Comparison of ENCODE assay signal across 8 cellular contexts in the genomic region with DNA sequence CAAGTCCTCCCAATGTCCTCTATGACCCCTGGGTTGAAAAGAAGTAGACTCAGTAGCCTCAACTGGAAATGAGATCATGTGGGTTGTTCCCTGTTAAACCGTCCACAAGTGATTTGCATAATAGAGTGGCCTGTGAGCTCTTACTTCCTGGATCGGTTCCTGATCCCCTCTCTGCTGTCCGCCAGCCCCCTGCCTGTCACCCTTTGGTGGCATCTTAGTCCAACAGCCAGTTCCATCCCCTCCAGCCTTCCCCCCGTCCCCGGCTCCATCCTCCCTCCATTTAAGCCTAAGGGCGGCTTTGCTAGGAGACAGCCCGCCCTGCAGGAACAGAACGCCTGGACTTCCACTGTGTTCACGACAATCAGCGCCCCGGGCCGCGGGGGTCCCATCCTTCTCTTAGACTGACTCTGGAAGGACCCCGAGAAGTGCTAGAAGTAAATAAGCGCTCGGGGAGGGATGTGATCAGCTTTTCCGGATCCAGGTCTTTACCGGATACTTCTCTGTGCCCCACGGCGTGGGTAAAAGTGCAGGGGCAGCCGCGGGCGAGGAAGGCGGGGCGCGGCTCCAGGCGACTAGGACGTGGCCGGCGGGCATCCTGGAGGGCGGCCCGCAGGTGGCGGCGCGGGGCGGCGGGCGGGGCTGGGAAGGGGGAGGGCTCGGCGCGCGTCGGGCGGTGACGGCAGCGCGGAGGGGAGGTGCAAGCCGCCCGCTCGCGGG. TPM values are rescaled to one million over a fixed set of nuclear protein-coding genes. Genes with fewer than 3 reads are reported as not detected.
DNase-seq lines count a peak whose midpoint lies in the region; ATAC-seq and TF ChIP-seq lines count a peak whose summit lies in the region.

No MANE protein-coding gene starts in this region.

- H3K9me3 Mint-ChIP-seq in activated T-cell treated with anti-CD3 and anti-CD28 coated beads, Interleukin-2, amount 50 U/mL, for 24 hours: no peaks in the 10 kb centered on the region

- peak overlapping the region; percentile 85 for H3K9ac ChIP-seq in OCI-LY1 (ENCODE audit: low read length)

- DNase-seq in Ammon's horn (ENCODE audit: low spot score) (peak; percentile 84), myocyte (ENCODE audit: low read depth) (peak; percentile 70)
- DNase-seq in activated T-cell treated with anti-CD3 and anti-CD28 coated beads, Interleukin-2, amount 50 U/mL, for 24 hours: peak; percentile 81
- DNase-seq in stimulated activated CD8-positive, alpha-beta memory T cell treated with anti-CD3 and anti-CD28 coated beads, Interleukin-7, amount 100 ng/mL, for 4 hours (ENCODE audit: low read depth in 2 of 2): peak; percentile 22 to 75

- H4K20me1 ChIP-seq in OCI-LY1 (ENCODE audit: insufficient read depth, low read length): 0 out of 2 replicates have a peak, but pooled peaks cover under 1% of the 10 kb centered on the region

- no peaks in the 10 kb centered on the region for H3K27me3 ChIP-seq in OCI-LY1 (ENCODE audit: insufficient read depth, low read length)

- no peaks in the 10 kb centered on the region for H3F3A ChIP-seq in OCI-LY1 (ENCODE audit: insufficient read depth, low read length)

- no peaks in the 10 kb centered on the region for H3K9me3 ChIP-seq in OCI-LY1 (ENCODE audit: low read length)

- no peaks in the 10 kb centered on the region; the same call in 1 of the 2 replicates for H3K36me3 ChIP-seq in OCI-LY1 (ENCODE audit: insufficient read depth, low read length)

- peaks cover 18% of the 10 kb centered on the region for H3K36me3 Mint-ChIP-seq in activated T-cell treated with anti-CD3 and anti-CD28 coated beads, Interleukin-2, amount 50 U/mL, for 24 hours (ENCODE audit: low read depth)

- H3K9me2 ChIP-seq in OCI-LY1 (ENCODE audit: low read depth, low read length): no peaks in the 10 kb centered on the region

- no peak for TF ChIP-seq CTCF in OCI-LY1 (IDR thresholded peaks at IDR 0.05; ENCODE audit: low read length)

- peak overlapping the region; percentile 97 for H3K27ac ChIP-seq in OCI-LY1 (ENCODE audit: low read depth, low read length, poor library complexity, severe bottlenecking)

- H3K27me3 Mint-ChIP-seq in activated T-cell treated with anti-CD3 and anti-CD28 coated beads, Interleukin-2, amount 50 U/mL, for 24 hours: no peaks in the 10 kb centered on the region

- peak; percentile 86 for ATAC-seq in GM18873 (IDR thresholded peaks at IDR 0.05; ENCODE audit: low FRiP score, unreplicated experiment)
- ATAC-seq in HG03097 (IDR thresholded peaks at IDR 0.05; ENCODE audit: low FRiP score, unreplicated experiment): peak; percentile 66
- peak; percentile 88 for ATAC-seq in esophagus mucosa

- H3K79me2 ChIP-seq in OCI-LY1 (ENCODE audit: insufficient read depth, low read length): peaks cover 40% of the 10 kb centered on the region

- peak overlapping the region; percentile 68 for H3K4me3 ChIP-seq in OCI-LY1 (ENCODE audit: low read depth, low read length, poor library complexity, severe bottlenecking)

- peaks cover 48% of the 10 kb centered on the region for H3K4me1 Mint-ChIP-seq in activated T-cell treated with anti-CD3 and anti-CD28 coated beads, Interleukin-2, amount 50 U/mL, for 24 hours (ENCODE audit: low read depth)

- H3K27ac Mint-ChIP-seq in activated T-cell treated with anti-CD3 and anti-CD28 coated beads, Interleukin-2, amount 50 U/mL, for 24 hours: peak overlapping the region; percentile 91

- H3K4me2 ChIP-seq in OCI-LY1 (ENCODE audit: low read length): peak overlapping the region; percentile 83

- H3K4me3 Mint-ChIP-seq in activated T-cell treated with anti-CD3 and anti-CD28 coated beads, Interleukin-2, amount 50 U/mL, for 24 hours: peak overlapping the region; percentile 82

- H3K4me1 ChIP-seq in OCI-LY1 (ENCODE audit: insufficient read depth, low read length, severe bottlenecking): peaks cover 62% of the 10 kb centered on the region

- H2AFZ ChIP-seq in OCI-LY1 (ENCODE audit: low read length): no peak overlapping the region

RNA-seq across cellular contexts. Expression of a gene that starts 51.2 kb away (rescaled TPM):
- total RNA-seq in esophagus mucosa: 6.0 TPM
- total RNA-seq in myocyte: 2.0 and 2.1 TPM in 2 replicates
- 4.9 TPM for polyA plus RNA-seq in myocyte (2012)

Comparison
In these comparisons a context has a peak if more than half of its experiments do, and no peak if none do; other contexts are left out.
1. Peak in every context shown above with its lines: DNase-seq, ATAC-seq, H3K4me3 ChIP-seq and H3K27ac ChIP-seq.